Comparison of ENCODE assay signal across 19 cellular contexts in the genomic region with DNA sequence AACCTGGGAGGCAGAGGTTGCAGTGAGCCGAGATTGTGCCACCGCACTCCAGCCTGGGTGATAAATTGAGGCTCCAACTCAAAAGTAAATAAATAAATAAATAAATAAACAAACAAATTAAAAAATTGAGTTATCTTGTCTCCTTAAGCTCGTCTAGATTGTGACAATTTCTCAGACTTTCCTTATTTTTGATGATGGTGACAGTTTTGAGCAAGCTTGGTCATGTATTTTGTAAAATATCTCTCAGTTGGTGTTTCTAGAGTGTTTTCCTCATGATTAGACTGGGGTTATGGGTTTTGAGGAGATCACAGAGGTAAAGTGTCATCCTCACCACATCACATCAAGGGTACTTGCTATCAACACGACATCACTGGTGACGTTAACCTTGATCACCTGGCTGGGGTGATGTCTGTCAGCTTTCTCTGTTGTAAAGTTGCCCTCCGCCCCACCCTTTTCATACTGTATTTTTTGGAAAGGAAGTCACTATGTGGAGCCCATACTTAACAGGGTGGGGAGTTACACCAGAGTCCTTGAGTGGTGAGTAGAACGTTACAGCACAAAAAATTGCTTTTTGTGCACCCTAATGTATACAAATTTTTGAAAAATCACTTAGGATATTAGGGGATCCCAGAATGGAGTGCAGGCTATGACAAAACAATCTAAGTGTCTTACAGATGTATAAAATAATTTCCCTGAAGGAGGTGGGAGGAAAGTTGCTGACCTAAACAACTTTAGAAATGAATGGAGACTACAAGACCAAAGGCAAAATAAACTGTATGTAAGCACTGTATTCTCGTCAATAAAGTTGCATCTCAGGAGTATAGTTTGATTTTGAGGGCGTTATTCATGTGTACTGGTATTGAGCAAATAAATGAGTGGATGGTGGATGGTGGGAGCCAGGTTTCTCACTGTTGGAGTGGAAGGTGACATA.
DNase-seq lines count a peak whose midpoint lies in the region; ATAC-seq, FAIRE-seq and TF ChIP-seq lines count a peak whose summit lies in the region.
"Had no signal": no experiment of that assay in that cellular context is flagged by ENCODE, and none has a peak within 500 bp of the region (broad histone marks: within the 10 kb centered on the region; RNA-seq: fewer than 3 reads in every experiment).

No MANE protein-coding gene starts in this region.

- H3K36me3 ChIP-seq in IMR-90 (ENCODE audit: control insufficient read depth, insufficient read depth, low read length) (no peaks in the 10 kb centered on the region), mesenchymal stem cell (ENCODE audit: control insufficient read depth in 1 of 2, insufficient read depth in 2 of 2, low read depth in 1 of 2, low read length in 2 of 2) (no peaks in the 10 kb centered on the region)
- no peaks in the 10 kb centered on the region for H3K36me3 ChIP-seq in CD4-positive, alpha-beta memory T cell (ENCODE audit: insufficient read depth, low read length)
- H3K36me3 ChIP-seq: SJCRH30 had no signal

- H3K27ac ChIP-seq in CD4-positive, alpha-beta T cell (ENCODE audit: low read depth, low read length): no peak overlapping the region
- H3K27ac ChIP-seq in IMR-90 (ENCODE audit: insufficient read depth, low read length) (no peak overlapping the region), mesenchymal stem cell (ENCODE audit: low read length, poor library complexity, severe bottlenecking) (no peak overlapping the region)
- H3K27ac ChIP-seq in CD4-positive, alpha-beta memory T cell (ENCODE audit: low read depth, low read length): no peak overlapping the region
- H3K27ac ChIP-seq: SJCRH30 had no signal

- H3K4me2 ChIP-seq in IMR-90 (ENCODE audit: low read depth, low read length) (no peak overlapping the region), mesenchymal stem cell (ENCODE audit: low read length, poor library complexity, severe bottlenecking) (no peak overlapping the region)

- dilution Hi-C loops in IMR-90 (cut with HindIII; ENCODE audit: low sequenced_read_pairs, unreplicated experiment): no loop called here

- peak overlapping the region; percentile 30; the same call in 1 of the 2 replicates for H4K5ac ChIP-seq in IMR-90 (ENCODE audit: low read depth, low read length)

- no peak for TF ChIP-seq RAD21 in IMR-90 (IDR thresholded peaks at IDR 0.05; ENCODE audit: low read length)

- no peaks in the 10 kb centered on the region for H4K20me1 ChIP-seq in IMR-90 (ENCODE audit: insufficient read depth, low read length)

- H3K9me1 ChIP-seq in IMR-90 (ENCODE audit: insufficient read depth, low read length): peaks cover 11% of the 10 kb centered on the region

- H3K14ac ChIP-seq in IMR-90 (replicated peaks; ENCODE audit: low read depth, low read length): no peak overlapping the region
- H3K14ac ChIP-seq in mesenchymal stem cell (ENCODE audit: low read length in 2 of 2): no peak overlapping the region

- no peak overlapping the region for H3K4me3 Mint-ChIP-seq in activated naive CD4-positive, alpha-beta T cell treated with anti-CD3 and anti-CD28 coated beads for 36 hours
- no peak overlapping the region for H3K4me3 Mint-ChIP-seq in CD4-positive, alpha-beta T cell
- H3K4me3 Mint-ChIP-seq in CD4-positive, alpha-beta memory T cell: peak overlapping the region in 1 of 8 donors; percentile 2
- H3K4me3 Mint-ChIP-seq: H9 had no signal

- ATAC-seq in activated naive CD4-positive, alpha-beta T cell treated with anti-CD3 and anti-CD28 coated beads, Interleukin-2, amount 50 U/mL, for 72 hours: no peak
- peak; percentile 71 for ATAC-seq in CD4-positive, alpha-beta T cell (ENCODE audit: poor library complexity)
- no peak for ATAC-seq in IMR-90 (ENCODE audit: low read depth)

- peaks cover 7% of the 10 kb centered on the region for H3K4me1 ChIP-seq in IMR-90 (ENCODE audit: control insufficient read depth, insufficient read depth, low read length)
- peaks cover 2% of the 10 kb centered on the region for H3K4me1 ChIP-seq in mesenchymal stem cell (ENCODE audit: control insufficient read depth, insufficient read depth, low read depth, low read length)
- H3K4me1 ChIP-seq in CD4-positive, alpha-beta memory T cell (ENCODE audit: insufficient read depth, low read length): peaks cover 23% of the 10 kb centered on the region
- H3K4me1 ChIP-seq: SJCRH30 had no signal

- H2AK9ac ChIP-seq in IMR-90 (replicated peaks; ENCODE audit: low read depth, low read length, poor library complexity): no peak overlapping the region

- H3K23ac ChIP-seq in IMR-90 (ENCODE audit: low read depth, low read length): no peak overlapping the region
- no peak overlapping the region for H3K23ac ChIP-seq in mesenchymal stem cell (ENCODE audit: low read length in 2 of 2)

- no peak for DNase-seq in activated naive CD4-positive, alpha-beta T cell treated with anti-CD3 and anti-CD28 coated beads for 36 hours
- DNase-seq in activated naive CD4-positive, alpha-beta T cell treated with anti-CD3 and anti-CD28 coated beads, Interleukin-2, amount 50 U/mL, for 72 hours (ENCODE audit: low spot score in 2 of 2): no peak
- peak in 1 of 10 experiments; percentile 19 for DNase-seq in CD4-positive, alpha-beta T cell
- DNase-seq in IMR-90: no peak
- DNase-seq in mesenchymal stem cell: no peak
- DNase-seq in CD4-positive, alpha-beta memory T cell: no peak
- DNase-seq in H54 (ENCODE audit: insufficient read length, low spot score): no peak
- DNase-seq: ACHN, AML-193, DMS79, H9, KG1, NCI-H1436, NCI-H2029 treated with DMSO at 0.1 percent for 48 hours, NCI-H2171 treated with DMSO at 0.1 percent for 48 hours, NCI-H774, PC-9, SJCRH30 had no signal

- H3K9me3 ChIP-seq in CD4-positive, alpha-beta T cell (ENCODE audit: control insufficient read depth, low read length): no peaks in the 10 kb centered on the region
- no peaks in the 10 kb centered on the region for H3K9me3 ChIP-seq in IMR-90 (ENCODE audit: control insufficient read depth, insufficient read depth, low read length)
- no peaks in the 10 kb centered on the region for H3K9me3 ChIP-seq in mesenchymal stem cell (ENCODE audit: control insufficient read depth, low read length)
- no peaks in the 10 kb centered on the region for H3K9me3 ChIP-seq in CD4-positive, alpha-beta memory T cell (ENCODE audit: control insufficient read depth in 1 of 2, low read length in 2 of 2)
- H3K9me3 ChIP-seq: SJCRH30 had no signal

- no peaks in the 10 kb centered on the region for H3K27me3 ChIP-seq in CD4-positive, alpha-beta T cell (ENCODE audit: control insufficient read depth, insufficient read depth, low read length)
- no peaks in the 10 kb centered on the region for H3K27me3 ChIP-seq in IMR-90 (ENCODE audit: control insufficient read depth, insufficient read depth, low read length)
- H3K27me3 ChIP-seq in mesenchymal stem cell (ENCODE audit: control insufficient read depth in 1 of 2, insufficient read depth in 1 of 2, low read length in 2 of 2): no peaks in the 10 kb centered on the region
- H3K27me3 ChIP-seq in CD4-positive, alpha-beta memory T cell (ENCODE audit: insufficient read depth, low read length): no peaks in the 10 kb centered on the region

- H2BK20ac ChIP-seq in IMR-90 (ENCODE audit: low read depth, low read length): peak overlapping the region; percentile 30

- CTCF ChIA-PET in activated naive CD4-positive, alpha-beta T cell treated with anti-CD3 and anti-CD28 coated beads for 36 hours (lab: Charles Lee): interaction anchor here (0.8 kb wide), 1 partner anchor 206 kb away, joined by 3 read pairs; no protein-coding TSS in a partner anchor
- CTCF ChIA-PET in CD4-positive, alpha-beta T cell (lab: Charles Lee): no interaction called here
- CTCF ChIA-PET in IMR-90 (lab: Yijun Ruan, JAX): interaction anchor here (0.6 kb wide), 1 partner anchor 14 kb away, joined by 4 read pairs; no protein-coding TSS in a partner anchor
- CTCF ChIA-PET in CD4-positive, alpha-beta memory T cell (lab: Charles Lee; ENCODE audit: partially characterized antibody): interaction anchor here (0.6 kb wide), 1 partner anchor 34 kb away, joined by 4 read pairs; no protein-coding TSS in a partner anchor

- no peak overlapping the region; the same call in 1 of the 2 replicates for H3K4ac ChIP-seq in IMR-90 (ENCODE audit: low read depth, low read length)
- H3K4ac ChIP-seq in mesenchymal stem cell (ENCODE audit: low read depth in 1 of 2, low read length in 2 of 2): no peak overlapping the region

- H2BK15ac ChIP-seq in IMR-90 (ENCODE audit: low read depth, low read length) (peak overlapping the region; percentile 58; the same call in 2 of the 3 replicates), mesenchymal stem cell (ENCODE audit: low read depth, poor library complexity, severe bottlenecking) (no peak overlapping the region)

- no TSS peak for BruUV-seq in IMR-90 (replicated peaks; lab: Mats Ljungman, UMichigan)

- H3K36me3 Mint-ChIP-seq in activated naive CD4-positive, alpha-beta T cell treated with anti-CD3 and anti-CD28 coated beads for 36 hours (ENCODE audit: low read depth): no peaks in the 10 kb centered on the region
- H3K36me3 Mint-ChIP-seq in activated naive CD4-positive, alpha-beta T cell treated with anti-CD3 and anti-CD28 coated beads, Interleukin-2, amount 50 U/mL, for 72 hours: no peaks in the 10 kb centered on the region
- H3K36me3 Mint-ChIP-seq in CD4-positive, alpha-beta T cell (ENCODE audit: low read depth): no peaks in the 10 kb centered on the region
- H3K36me3 Mint-ChIP-seq in CD4-positive, alpha-beta memory T cell: no peaks in the 10 kb centered on the region

- no peak overlapping the region for H3K56ac ChIP-seq in IMR-90 (ENCODE audit: extremely low read depth, insufficient read depth, low read length)

- H3K9ac ChIP-seq in IMR-90 (ENCODE audit: low read depth, low read length) (no peak overlapping the region), mesenchymal stem cell (ENCODE audit: low read length) (no peak overlapping the region)

- H3K18ac ChIP-seq in IMR-90 (ENCODE audit: low read depth, low read length): no peak overlapping the region; the same call in 1 of the 2 replicates
- no peak overlapping the region for H3K18ac ChIP-seq in mesenchymal stem cell (ENCODE audit: low read depth in 1 of 2, low read length in 2 of 2)

- peaks cover 31% of the 10 kb centered on the region for H3K4me1 Mint-ChIP-seq in activated naive CD4-positive, alpha-beta T cell treated with anti-CD3 and anti-CD28 coated beads for 36 hours (ENCODE audit: low read depth)
- H3K4me1 Mint-ChIP-seq in CD4-positive, alpha-beta T cell (ENCODE audit: low read depth): peaks cover 28% of the 10 kb centered on the region
- H3K4me1 Mint-ChIP-seq in CD4-positive, alpha-beta memory T cell: peaks cover 18 to 20% (median 19%) of the 10 kb centered on the region in 4 donors

- H4K91ac ChIP-seq in IMR-90 (ENCODE audit: insufficient read depth, low read depth, low read length) (0 out of 2 replicates have a peak overlapping the region, but pooled peaks have one; percentile 2), mesenchymal stem cell (ENCODE audit: low read length) (no peak overlapping the region)

- FAIRE-seq in H54 (lab: Jason Lieb, UNC): no peak
- FAIRE-seq: D721Med had no signal

- H2AK5ac ChIP-seq in IMR-90 (ENCODE audit: low read depth, low read length): peak overlapping the region; percentile 10; the same call in 1 of the 2 replicates
- peak overlapping the region; percentile 35 for H2AK5ac ChIP-seq in mesenchymal stem cell (ENCODE audit: low read length, severe bottlenecking)

- peak overlapping the region; percentile 0; the same call in 1 of the 2 replicates for H2BK120ac ChIP-seq in IMR-90 (ENCODE audit: low read depth, low read length)
- H2BK120ac ChIP-seq in mesenchymal stem cell (ENCODE audit: low read depth, low read length): no peak overlapping the region

- H2BK12ac ChIP-seq in mesenchymal stem cell (ENCODE audit: low read length in 2 of 2): peak overlapping the region in 1 of 2 experiments; percentile 11

- TF ChIP-seq POLR2A in IMR-90 (IDR thresholded peaks at IDR 0.05; ENCODE audit: low read depth, low read length): no peak
- TF ChIP-seq POLR2A in H54 (IDR thresholded peaks at IDR 0.05; ENCODE audit: low read depth, low read length): no peak

- H2AFZ ChIP-seq in IMR-90 (replicated peaks; ENCODE audit: low read length, poor library complexity) (no peak overlapping the region), mesenchymal stem cell (ENCODE audit: low read depth, low read length) (no peak overlapping the region)
- H2AFZ ChIP-seq: PC-9 had no signal

- TF ChIP-seq CTCF in CD4-positive, alpha-beta T cell (IDR thresholded peaks at IDR 0.05): no peak
- TF ChIP-seq CTCF in IMR-90 (conservative IDR thresholded peaks at IDR 0.05; ENCODE audit: low read depth, low read length): no peak

- POLR2A ChIA-PET in CD4-positive, alpha-beta T cell (lab: Charles Lee): no interaction called here
- POLR2A ChIA-PET in IMR-90 (lab: Charles Lee; ENCODE audit: unreplicated experiment): no interaction called here
- POLR2A ChIA-PET in CD4-positive, alpha-beta memory T cell (lab: Charles Lee; ENCODE audit: partially characterized antibody): no interaction called here

- H3K9me3 Mint-ChIP-seq in activated naive CD4-positive, alpha-beta T cell treated with anti-CD3 and anti-CD28 coated beads for 36 hours: no peaks in the 10 kb centered on the region
- peaks cover 0 to 3% of the 10 kb centered on the region in 2 donors for H3K9me3 Mint-ChIP-seq in activated naive CD4-positive, alpha-beta T cell treated with anti-CD3 and anti-CD28 coated beads, Interleukin-2, amount 50 U/mL, for 72 hours
- H3K9me3 Mint-ChIP-seq in CD4-positive, alpha-beta T cell: no peaks in the 10 kb centered on the region
- H3K9me3 Mint-ChIP-seq in CD4-positive, alpha-beta memory T cell: no peaks in the 10 kb centered on the region
- H3K9me3 Mint-ChIP-seq: H9 had no signal

- in situ Hi-C loops in IMR-90 (cut with MboI; ENCODE audit: low sequenced_read_pairs): no loop called here

- H4K8ac ChIP-seq in IMR-90 (ENCODE audit: low read depth in 2 of 2, low read length in 2 of 2): peak overlapping the region; percentile 19 to 50; a peak in 1 of 4 replicates
- no peak overlapping the region for H4K8ac ChIP-seq in mesenchymal stem cell (ENCODE audit: low read length)

- H2BK5ac ChIP-seq in IMR-90 (ENCODE audit: low read depth, low read length, poor library complexity, severe bottlenecking) (peak overlapping the region; percentile 44), mesenchymal stem cell (ENCODE audit: low read depth, low read length, poor library complexity, severe bottlenecking) (no peak overlapping the region)

- no peaks in the 10 kb centered on the region for H3K79me1 ChIP-seq in IMR-90 (ENCODE audit: low read depth in 1 of 2, low read length in 2 of 2)
- no peaks in the 10 kb centered on the region for H3K79me1 ChIP-seq in mesenchymal stem cell (replicated peaks; ENCODE audit: low read length, poor library complexity, severe bottlenecking)

- H3K27ac Mint-ChIP-seq in activated naive CD4-positive, alpha-beta T cell treated with anti-CD3 and anti-CD28 coated beads for 36 hours: peak overlapping the region; percentile 63
- H3K27ac Mint-ChIP-seq in activated naive CD4-positive, alpha-beta T cell treated with anti-CD3 and anti-CD28 coated beads, Interleukin-2, amount 50 U/mL, for 72 hours: peak overlapping the region in 1 of 2 donors; percentile 15
- no peak overlapping the region for H3K27ac Mint-ChIP-seq in CD4-positive, alpha-beta T cell
- peak overlapping the region in 2 of 7 donors; percentile 2 to 13 for H3K27ac Mint-ChIP-seq in CD4-positive, alpha-beta memory T cell
- H3K27ac Mint-ChIP-seq: H9 had no signal

- WGBS in IMR-90 (ENCODE audit: extremely low coverage in 2 of 2, insufficient read length in 1 of 2), 2 experiments: 100% methylated on average over 2 of the region's 9 CpGs; no CpG with 5 or more reads in 1 of the 2 experiments
- WGBS in mesenchymal stem cell: 97% methylated on average over 5 of the region's 9 CpGs

- no peaks in the 10 kb centered on the region for H3K27me3 Mint-ChIP-seq in activated naive CD4-positive, alpha-beta T cell treated with anti-CD3 and anti-CD28 coated beads for 36 hours (ENCODE audit: low read depth)
- no peaks in the 10 kb centered on the region for H3K27me3 Mint-ChIP-seq in CD4-positive, alpha-beta T cell
- no peaks in the 10 kb centered on the region for H3K27me3 Mint-ChIP-seq in CD4-positive, alpha-beta memory T cell

- intact Hi-C loops in activated naive CD4-positive, alpha-beta T cell treated with anti-CD3 and anti-CD28 coated beads for 36 hours (cut with micrococcal nuclease): no loop called here
- intact Hi-C loops in CD4-positive, alpha-beta T cell (cut with DNase I, micrococcal nuclease): no loop called here
- intact Hi-C loops in IMR-90 (cut with micrococcal nuclease): no loop called here
- intact Hi-C loops in CD4-positive, alpha-beta memory T cell (cut with micrococcal nuclease): loop anchor here (10.0 kb wide), 1 partner anchor 159 kb away; no protein-coding TSS in a partner anchor

- H3K4me3 ChIP-seq in IMR-90 (ENCODE audit: insufficient read depth, low read depth, low read length) (no peak overlapping the region), mesenchymal stem cell (ENCODE audit: insufficient read depth in 1 of 2, low read depth in 1 of 2, low read length in 2 of 2) (no peak overlapping the region)
- no peak overlapping the region for H3K4me3 ChIP-seq in CD4-positive, alpha-beta memory T cell (ENCODE audit: low read length in 2 of 2)
- H3K4me3 ChIP-seq: PC-9, SJCRH30 had no signal
